Comparison of ENCODE assay signal across 1 cellular context in genomic region chr20:2101935-2102584, GRCh38.
TF ChIP-seq lines count a peak whose summit lies in the region.

No MANE protein-coding gene starts in this region.

TF ChIP-seq in HepG2, 621 proteins besides CTCF, POLR2A, EP300 and RAD21 (continued from another document and continues in another):
- peak; percentile 81; the same call in 1 of the 2 replicates for TF ChIP-seq SNAPC4 (CRISPR knock-in tag; IDR thresholded peaks at IDR 0.05)
- TF ChIP-seq KAT7 (CRISPR knock-in tag; IDR thresholded peaks at IDR 0.05; ENCODE audit: borderline replicate concordance), result peak; percentile 86
- TF ChIP-seq ZNF747 (CRISPR knock-in tag; IDR thresholded peaks at IDR 0.05; ENCODE audit: borderline replicate concordance), result peak; percentile 74
- TF ChIP-seq KDM4B (CRISPR knock-in tag; IDR thresholded peaks at IDR 0.05), result no peak; the same call in 1 of the 2 replicates
- no peak for TF ChIP-seq ZBTB37 (CRISPR knock-in tag; IDR thresholded peaks at IDR 0.05)
- no peak for TF ChIP-seq GTF3A (CRISPR knock-in tag; conservative IDR thresholded peaks at IDR 0.05)
- peak; percentile 42; the same call in 1 of the 2 replicates for TF ChIP-seq NR2F2 (IDR thresholded peaks at IDR 0.05; ENCODE audit: borderline replicate concordance, low read depth)
- TF ChIP-seq NR0B2 (CRISPR knock-in tag; IDR thresholded peaks at IDR 0.05), result peak; percentile 95
- TF ChIP-seq ZNF790 (CRISPR knock-in tag; IDR thresholded peaks at IDR 0.05; ENCODE audit: borderline replicate concordance), result peak; percentile 57; the same call in 1 of the 2 replicates
- no peak for TF ChIP-seq BCLAF1 (IDR thresholded peaks at IDR 0.05)
- TF ChIP-seq KAT2B (IDR thresholded peaks at IDR 0.05; ENCODE audit: borderline replicate concordance, low read depth, low read length), result no peak
- no peak for TF ChIP-seq ONECUT2 (CRISPR knock-in tag; IDR thresholded peaks at IDR 0.05)
- peak; percentile 48; the same call in 1 of the 2 replicates for TF ChIP-seq ZNF253 (CRISPR knock-in tag; IDR thresholded peaks at IDR 0.05; ENCODE audit: borderline replicate concordance)
- TF ChIP-seq DMAP1 (CRISPR knock-in tag; IDR thresholded peaks at IDR 0.05), result peak; percentile 97
- peak; percentile 47; the same call in 1 of the 2 replicates for TF ChIP-seq HOXD1 (CRISPR knock-in tag; IDR thresholded peaks at IDR 0.05)
- TF ChIP-seq HNRNPL (IDR thresholded peaks at IDR 0.05; ENCODE audit: low read depth, low read length), result peak; percentile 64; the same call in 1 of the 2 replicates
- no peak; the same call in 1 of the 2 replicates for TF ChIP-seq GMEB1 (CRISPR knock-in tag; IDR thresholded peaks at IDR 0.05; ENCODE audit: borderline replicate concordance)
- no peak for TF ChIP-seq SP1 (IDR thresholded peaks at IDR 0.05)
- TF ChIP-seq SP1 (CRISPR knock-in tag; IDR thresholded peaks at IDR 0.05), result peak; percentile 50
- peak; percentile 59; the same call in 1 of the 2 replicates for TF ChIP-seq ZMYM3 (CRISPR knock-in tag; IDR thresholded peaks at IDR 0.05)
- TF ChIP-seq MED13 (CRISPR knock-in tag; IDR thresholded peaks at IDR 0.05), result peak; percentile 29; the same call in 1 of the 2 replicates
- peak; percentile 94 for TF ChIP-seq ZNF574 (CRISPR knock-in tag; IDR thresholded peaks at IDR 0.05)
- peak; percentile 97 for TF ChIP-seq U2AF1 (optimal IDR thresholded peaks at IDR 0.05; ENCODE audit: low read depth, low read length)
- TF ChIP-seq ZNF12 (CRISPR knock-in tag; IDR thresholded peaks at IDR 0.05), result peak; percentile 81; the same call in 1 of the 2 replicates
- 0 out of 2 replicates have a peak, but pooled peaks have one; percentile 6 for TF ChIP-seq MAFG (CRISPR knock-in tag; IDR thresholded peaks at IDR 0.05)
- TF ChIP-seq TRIM24 (CRISPR knock-in tag; IDR thresholded peaks at IDR 0.05), result no peak
- TF ChIP-seq SMAD9 (CRISPR knock-in tag; IDR thresholded peaks at IDR 0.05), result no peak
- 0 out of 2 replicates have a peak, but pooled peaks have one; percentile 55 for TF ChIP-seq PATZ1 (CRISPR knock-in tag; IDR thresholded peaks at IDR 0.05)
- TF ChIP-seq YEATS2 (CRISPR knock-in tag; IDR thresholded peaks at IDR 0.05; ENCODE audit: borderline replicate concordance), result peak; percentile 63; the same call in 1 of the 2 replicates
- no peak for TF ChIP-seq TCF7 (IDR thresholded peaks at IDR 0.05; ENCODE audit: low read depth)
- TF ChIP-seq DNMT1 (CRISPR knock-in tag; IDR thresholded peaks at IDR 0.05), result peak; percentile 97
- no peak for TF ChIP-seq ZNF530 (CRISPR knock-in tag; IDR thresholded peaks at IDR 0.05; ENCODE audit: low read depth)
- TF ChIP-seq ZNF362 (CRISPR knock-in tag; IDR thresholded peaks at IDR 0.05; ENCODE audit: borderline replicate concordance), result no peak
- TF ChIP-seq ZNF841 (CRISPR knock-in tag; IDR thresholded peaks at IDR 0.05; ENCODE audit: borderline replicate concordance), result no peak
- TF ChIP-seq ZNF740 (CRISPR knock-in tag; IDR thresholded peaks at IDR 0.05), result peak; percentile 82
- TF ChIP-seq ZC3H13 (CRISPR knock-in tag; IDR thresholded peaks at IDR 0.05), result no peak; the same call in 1 of the 2 replicates
- peak; percentile 51; the same call in 1 of the 2 replicates for TF ChIP-seq DRAP1 (CRISPR knock-in tag; IDR thresholded peaks at IDR 0.05)
